Comparison of ENCODE assay signal across 2 cellular contexts in the genomic region with DNA sequence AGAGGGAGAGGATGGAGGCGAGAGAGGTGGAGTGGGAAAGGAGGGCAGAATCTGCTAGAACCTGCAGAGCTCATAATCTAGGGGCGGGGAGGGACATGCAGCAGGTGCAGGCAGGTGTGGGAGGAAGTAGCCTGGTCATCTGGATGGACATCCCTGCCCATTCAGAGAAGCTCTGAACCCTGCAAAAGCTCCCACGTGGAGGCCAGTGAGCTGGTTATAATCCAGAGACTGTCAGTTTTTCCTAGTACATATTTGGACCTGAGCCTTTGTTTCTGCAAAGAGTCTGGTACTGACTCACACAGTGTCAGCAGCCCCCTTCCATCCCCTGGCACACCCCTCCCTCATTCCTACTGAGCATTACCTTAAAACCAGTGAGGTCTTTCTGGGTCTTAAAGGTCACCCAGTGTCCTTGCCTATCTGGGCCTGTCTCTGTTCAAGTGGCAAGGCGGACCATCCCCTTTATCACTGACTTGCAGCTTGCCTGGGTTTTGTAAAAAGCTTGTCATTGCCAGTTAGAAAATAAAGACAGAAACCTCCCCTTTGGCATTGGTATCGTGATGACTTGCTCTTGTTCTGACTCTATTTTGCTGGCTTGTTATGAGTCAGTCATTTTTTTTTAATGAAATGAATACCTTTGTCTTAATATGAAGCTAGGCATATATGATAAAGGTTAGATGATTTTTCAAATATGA.
TF ChIP-seq lines count a peak whose summit lies in the region.

No MANE protein-coding gene starts in this region.

TF ChIP-seq in liver, 16 proteins besides CTCF, POLR2A, EP300 and RAD21 (continued from another document):
- TF ChIP-seq, protein P1, sequence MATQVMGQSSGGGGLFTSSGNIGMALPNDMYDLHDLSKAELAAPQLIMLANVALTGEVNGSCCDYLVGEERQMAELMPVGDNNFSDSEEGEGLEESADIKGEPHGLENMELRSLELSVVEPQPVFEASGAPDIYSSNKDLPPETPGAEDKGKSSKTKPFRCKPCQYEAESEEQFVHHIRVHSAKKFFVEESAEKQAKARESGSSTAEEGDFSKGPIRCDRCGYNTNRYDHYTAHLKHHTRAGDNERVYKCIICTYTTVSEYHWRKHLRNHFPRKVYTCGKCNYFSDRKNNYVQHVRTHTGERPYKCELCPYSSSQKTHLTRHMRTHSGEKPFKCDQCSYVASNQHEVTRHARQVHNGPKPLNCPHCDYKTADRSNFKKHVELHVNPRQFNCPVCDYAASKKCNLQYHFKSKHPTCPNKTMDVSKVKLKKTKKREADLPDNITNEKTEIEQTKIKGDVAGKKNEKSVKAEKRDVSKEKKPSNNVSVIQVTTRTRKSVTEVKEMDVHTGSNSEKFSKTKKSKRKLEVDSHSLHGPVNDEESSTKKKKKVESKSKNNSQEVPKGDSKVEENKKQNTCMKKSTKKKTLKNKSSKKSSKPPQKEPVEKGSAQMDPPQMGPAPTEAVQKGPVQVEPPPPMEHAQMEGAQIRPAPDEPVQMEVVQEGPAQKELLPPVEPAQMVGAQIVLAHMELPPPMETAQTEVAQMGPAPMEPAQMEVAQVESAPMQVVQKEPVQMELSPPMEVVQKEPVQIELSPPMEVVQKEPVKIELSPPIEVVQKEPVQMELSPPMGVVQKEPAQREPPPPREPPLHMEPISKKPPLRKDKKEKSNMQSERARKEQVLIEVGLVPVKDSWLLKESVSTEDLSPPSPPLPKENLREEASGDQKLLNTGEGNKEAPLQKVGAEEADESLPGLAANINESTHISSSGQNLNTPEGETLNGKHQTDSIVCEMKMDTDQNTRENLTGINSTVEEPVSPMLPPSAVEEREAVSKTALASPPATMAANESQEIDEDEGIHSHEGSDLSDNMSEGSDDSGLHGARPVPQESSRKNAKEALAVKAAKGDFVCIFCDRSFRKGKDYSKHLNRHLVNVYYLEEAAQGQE (IDR thresholded peaks at IDR 0.05), result no peak
- TF ChIP-seq, protein P2, sequence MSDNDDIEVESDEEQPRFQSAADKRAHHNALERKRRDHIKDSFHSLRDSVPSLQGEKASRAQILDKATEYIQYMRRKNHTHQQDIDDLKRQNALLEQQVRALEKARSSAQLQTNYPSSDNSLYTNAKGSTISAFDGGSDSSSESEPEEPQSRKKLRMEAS (IDR thresholded peaks at IDR 0.05), result no peak
- TF ChIP-seq NR2F2 (IDR thresholded peaks at IDR 0.05) (no peak), FOXA1 (IDR thresholded peaks at IDR 0.05) (no peak), HNF4G (IDR thresholded peaks at IDR 0.05) (no peak), HNF4A (conservative IDR thresholded peaks at IDR 0.05) (no peak), GABPA (IDR thresholded peaks at IDR 0.05 in 1 of 2, conservative IDR thresholded peaks at IDR 0.05 in 1 of 2) (no peak), SP1 (IDR thresholded peaks at IDR 0.05) (no peak)
TF ChIP-seq in liver: peak in this region for 0.

TF ChIP-seq in HepG2, 621 proteins besides CTCF, POLR2A, EP300 and RAD21 (continued from another document):
- TF ChIP-seq, protein P3, sequence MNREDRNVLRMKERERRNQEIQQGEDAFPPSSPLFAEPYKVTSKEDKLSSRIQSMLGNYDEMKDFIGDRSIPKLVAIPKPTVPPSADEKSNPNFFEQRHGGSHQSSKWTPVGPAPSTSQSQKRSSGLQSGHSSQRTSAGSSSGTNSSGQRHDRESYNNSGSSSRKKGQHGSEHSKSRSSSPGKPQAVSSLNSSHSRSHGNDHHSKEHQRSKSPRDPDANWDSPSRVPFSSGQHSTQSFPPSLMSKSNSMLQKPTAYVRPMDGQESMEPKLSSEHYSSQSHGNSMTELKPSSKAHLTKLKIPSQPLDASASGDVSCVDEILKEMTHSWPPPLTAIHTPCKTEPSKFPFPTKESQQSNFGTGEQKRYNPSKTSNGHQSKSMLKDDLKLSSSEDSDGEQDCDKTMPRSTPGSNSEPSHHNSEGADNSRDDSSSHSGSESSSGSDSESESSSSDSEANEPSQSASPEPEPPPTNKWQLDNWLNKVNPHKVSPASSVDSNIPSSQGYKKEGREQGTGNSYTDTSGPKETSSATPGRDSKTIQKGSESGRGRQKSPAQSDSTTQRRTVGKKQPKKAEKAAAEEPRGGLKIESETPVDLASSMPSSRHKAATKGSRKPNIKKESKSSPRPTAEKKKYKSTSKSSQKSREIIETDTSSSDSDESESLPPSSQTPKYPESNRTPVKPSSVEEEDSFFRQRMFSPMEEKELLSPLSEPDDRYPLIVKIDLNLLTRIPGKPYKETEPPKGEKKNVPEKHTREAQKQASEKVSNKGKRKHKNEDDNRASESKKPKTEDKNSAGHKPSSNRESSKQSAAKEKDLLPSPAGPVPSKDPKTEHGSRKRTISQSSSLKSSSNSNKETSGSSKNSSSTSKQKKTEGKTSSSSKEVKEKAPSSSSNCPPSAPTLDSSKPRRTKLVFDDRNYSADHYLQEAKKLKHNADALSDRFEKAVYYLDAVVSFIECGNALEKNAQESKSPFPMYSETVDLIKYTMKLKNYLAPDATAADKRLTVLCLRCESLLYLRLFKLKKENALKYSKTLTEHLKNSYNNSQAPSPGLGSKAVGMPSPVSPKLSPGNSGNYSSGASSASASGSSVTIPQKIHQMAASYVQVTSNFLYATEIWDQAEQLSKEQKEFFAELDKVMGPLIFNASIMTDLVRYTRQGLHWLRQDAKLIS (CRISPR knock-in tag; IDR thresholded peaks at IDR 0.05), result no peak
- no peak for TF ChIP-seq GATAD2A (CRISPR knock-in tag; IDR thresholded peaks at IDR 0.05)
- no peak for TF ChIP-seq STAG1 (CRISPR knock-in tag; IDR thresholded peaks at IDR 0.05)
- no peak for TF ChIP-seq TOE1 (CRISPR knock-in tag; IDR thresholded peaks at IDR 0.05)
- TF ChIP-seq, protein P4, sequence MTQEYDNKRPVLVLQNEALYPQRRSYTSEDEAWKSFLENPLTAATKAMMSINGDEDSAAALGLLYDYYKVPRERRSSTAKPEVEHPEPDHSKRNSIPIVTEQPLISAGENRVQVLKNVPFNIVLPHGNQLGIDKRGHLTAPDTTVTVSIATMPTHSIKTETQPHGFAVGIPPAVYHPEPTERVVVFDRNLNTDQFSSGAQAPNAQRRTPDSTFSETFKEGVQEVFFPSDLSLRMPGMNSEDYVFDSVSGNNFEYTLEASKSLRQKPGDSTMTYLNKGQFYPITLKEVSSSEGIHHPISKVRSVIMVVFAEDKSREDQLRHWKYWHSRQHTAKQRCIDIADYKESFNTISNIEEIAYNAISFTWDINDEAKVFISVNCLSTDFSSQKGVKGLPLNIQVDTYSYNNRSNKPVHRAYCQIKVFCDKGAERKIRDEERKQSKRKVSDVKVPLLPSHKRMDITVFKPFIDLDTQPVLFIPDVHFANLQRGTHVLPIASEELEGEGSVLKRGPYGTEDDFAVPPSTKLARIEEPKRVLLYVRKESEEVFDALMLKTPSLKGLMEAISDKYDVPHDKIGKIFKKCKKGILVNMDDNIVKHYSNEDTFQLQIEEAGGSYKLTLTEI (CRISPR knock-in tag; conservative IDR thresholded peaks at IDR 0.05), result no peak
- no peak for TF ChIP-seq ZBTB25 (CRISPR knock-in tag; IDR thresholded peaks at IDR 0.05)
- TF ChIP-seq ATRX (CRISPR knock-in tag; IDR thresholded peaks at IDR 0.05; ENCODE audit: borderline replicate concordance), result no peak
- no peak for TF ChIP-seq KLF6 (CRISPR knock-in tag; IDR thresholded peaks at IDR 0.05)
- no peak for TF ChIP-seq ZNF496 (CRISPR knock-in tag; IDR thresholded peaks at IDR 0.05; ENCODE audit: insufficient replicate concordance)
- no peak for TF ChIP-seq GATA4 (IDR thresholded peaks at IDR 0.05; ENCODE audit: borderline replicate concordance, low read depth)
TF ChIP-seq in HepG2: peak in this region for 0.
